14 cellular contexts compared by ENCODE assay signal in genomic region chr13:99041788-99042187, GRCh38.
DNase-seq lines count a peak whose midpoint lies in the region; ATAC-seq and TF ChIP-seq lines count a peak whose summit lies in the region.
"Had no signal": no experiment of that assay in that cellular context is flagged by ENCODE, and none has a peak within 500 bp of the region (broad histone marks: within the 10 kb centered on the region; RNA-seq: fewer than 3 reads in every experiment).

No MANE protein-coding gene starts in this region.

- H3K27me3 ChIP-seq in hepatocyte (no peaks in the 10 kb centered on the region), suprapubic skin (no peaks in the 10 kb centered on the region)
- H3K27me3 ChIP-seq: ascending aorta, MG63 had no signal

- H3K4me1 Mint-ChIP-seq in activated CD4-positive, alpha-beta T cell treated with anti-CD3 and anti-CD28 coated beads for 36 hours: peaks cover 82% of the 10 kb centered on the region
- peaks cover 37 to 72% (median 67%) of the 10 kb centered on the region in 4 donors for H3K4me1 Mint-ChIP-seq in naive thymus-derived CD8-positive, alpha-beta T cell

- no peaks in the 10 kb centered on the region for H4K20me1 ChIP-seq in hepatocyte (ENCODE audit: insufficient read depth, poor library complexity, severe bottlenecking)

- peaks cover 7% of the 10 kb centered on the region for H3K36me3 Mint-ChIP-seq in activated CD4-positive, alpha-beta T cell treated with anti-CD3 and anti-CD28 coated beads for 36 hours (ENCODE audit: low read depth)
- H3K36me3 Mint-ChIP-seq in naive thymus-derived CD8-positive, alpha-beta T cell: peaks cover 0 to 2% (median 0%) of the 10 kb centered on the region in 3 donors
- H3K36me3 Mint-ChIP-seq: natural killer cell treated with Interleukin-12 subunit alpha and Interleukin-12 subunit beta and Interleukin-15 and Interleukin-18, amount 100 ng/mL, for 72 hours had no signal

- peaks cover 7% of the 10 kb centered on the region for H3K79me2 ChIP-seq in hepatocyte

- peak overlapping the region; percentile 49 for H3K27ac Mint-ChIP-seq in activated CD4-positive, alpha-beta T cell treated with anti-CD3 and anti-CD28 coated beads for 36 hours
- H3K27ac Mint-ChIP-seq in naive thymus-derived CD8-positive, alpha-beta T cell: peak overlapping the region in 8 of 10 donors; percentile 53 to 98 (median 88)

- POLR2A ChIA-PET in activated CD4-positive, alpha-beta T cell treated with anti-CD3 and anti-CD28 coated beads for 36 hours (lab: Charles Lee): interaction anchor here (0.6 kb wide), 1 partner anchor 30 kb away, joined by 10 read pairs; no protein-coding TSS in a partner anchor
- POLR2A ChIA-PET in naive thymus-derived CD8-positive, alpha-beta T cell (lab: Charles Lee): interaction anchor here (0.6 to 11.7 kb wide), 3 partner anchors 14 to 43 kb away, joined by 3 to 194 read pairs (median 3); no protein-coding TSS in a partner anchor

- CTCF ChIA-PET in activated CD4-positive, alpha-beta T cell treated with anti-CD3 and anti-CD28 coated beads for 36 hours (lab: Charles Lee): no interaction called here

- no peaks in the 10 kb centered on the region for H3K27me3 Mint-ChIP-seq in activated CD4-positive, alpha-beta T cell treated with anti-CD3 and anti-CD28 coated beads for 36 hours
- peaks cover 0 to 17% (median 0%) of the 10 kb centered on the region in 5 donors for H3K27me3 Mint-ChIP-seq in naive thymus-derived CD8-positive, alpha-beta T cell

- DNase-seq in activated CD4-positive, alpha-beta T cell treated with anti-CD3 and anti-CD28 coated beads for 36 hours: no peak
- no peak for DNase-seq in activated CD4-positive, alpha-beta T cell treated with anti-CD3 and anti-CD28 coated beads, Interleukin-2, amount 50 U/mL, for 4 hours
- no peak for DNase-seq in naive thymus-derived CD8-positive, alpha-beta T cell
- DNase-seq in hepatocyte (ENCODE audit: low spot score) (no peak), suprapubic skin (ENCODE audit: low spot score in 2 of 2) (no peak), NCI-H2029 (lab: John Stamatoyannopoulos, UW) (no peak)
- DNase-seq: DMS79 treated with DMSO at 0.1 percent for 48 hours, left cardiac atrium, MG63, NCI-H510A had no signal

- no peaks in the 10 kb centered on the region for H3K9me3 Mint-ChIP-seq in activated CD4-positive, alpha-beta T cell treated with anti-CD3 and anti-CD28 coated beads for 36 hours (ENCODE audit: low read depth)
- H3K9me3 Mint-ChIP-seq in naive thymus-derived CD8-positive, alpha-beta T cell: no peaks in the 10 kb centered on the region
- H3K9me3 Mint-ChIP-seq: natural killer cell treated with Interleukin-12 subunit alpha and Interleukin-12 subunit beta and Interleukin-15 and Interleukin-18, amount 100 ng/mL, for 72 hours had no signal

- no peak for TF ChIP-seq POLR2A in suprapubic skin (IDR thresholded peaks at IDR 0.05)

- no peak overlapping the region for H3K4me2 ChIP-seq in hepatocyte

- intact Hi-C loops in activated CD4-positive, alpha-beta T cell treated with anti-CD3 and anti-CD28 coated beads for 36 hours (cut with DNase I, micrococcal nuclease): no loop called here

- H3K4me3 Mint-ChIP-seq in activated CD4-positive, alpha-beta T cell treated with anti-CD3 and anti-CD28 coated beads for 36 hours: no peak overlapping the region
- peak overlapping the region in 1 of 10 donors; percentile 13 for H3K4me3 Mint-ChIP-seq in naive thymus-derived CD8-positive, alpha-beta T cell
- H3K4me3 Mint-ChIP-seq: natural killer cell treated with Interleukin-12 subunit alpha and Interleukin-12 subunit beta and Interleukin-15 and Interleukin-18, amount 100 ng/mL, for 72 hours had no signal

- H2AFZ ChIP-seq in hepatocyte: no peak overlapping the region

- H3K4me1 ChIP-seq in hepatocyte (ENCODE audit: insufficient read depth) (peaks cover 13% of the 10 kb centered on the region), suprapubic skin (peaks cover 67% of the 10 kb centered on the region)
- H3K4me1 ChIP-seq: ascending aorta had no signal

- H3K27ac ChIP-seq in hepatocyte (no peak overlapping the region), suprapubic skin (no peak overlapping the region)
- H3K27ac ChIP-seq: ascending aorta had no signal

- no peaks in the 10 kb centered on the region for H3K36me3 ChIP-seq in hepatocyte (replicated peaks; ENCODE audit: insufficient read depth, low read depth)
- no peaks in the 10 kb centered on the region for H3K36me3 ChIP-seq in suprapubic skin
- H3K36me3 ChIP-seq: ascending aorta, MG63 had no signal

- ATAC-seq in activated CD4-positive, alpha-beta T cell treated with anti-CD3 and anti-CD28 coated beads for 36 hours: peak; percentile 10
- peak; percentile 46 for ATAC-seq in HG02571 (IDR thresholded peaks at IDR 0.05; ENCODE audit: unreplicated experiment)
- peak; percentile 70 for ATAC-seq in HG03378 (IDR thresholded peaks at IDR 0.05; ENCODE audit: unreplicated experiment)
- no peak for ATAC-seq in naive thymus-derived CD8-positive, alpha-beta T cell
- ATAC-seq: left cardiac atrium; natural killer cell treated with Interleukin-12 subunit alpha and Interleukin-12 subunit beta and Interleukin-15 and Interleukin-18, amount 100 ng/mL, for 72 hours had no signal

- H3K9me3 ChIP-seq in hepatocyte (ENCODE audit: low read depth) (no peaks in the 10 kb centered on the region), suprapubic skin (no peaks in the 10 kb centered on the region)
- H3K9me3 ChIP-seq: ascending aorta, MG63 had no signal

- H3K9me2 ChIP-seq in hepatocyte (replicated peaks; ENCODE audit: insufficient read depth): no peaks in the 10 kb centered on the region

- TF ChIP-seq CTCF in hepatocyte (IDR thresholded peaks at IDR 0.05; ENCODE audit: poor library complexity): no peak
- TF ChIP-seq CTCF in suprapubic skin (IDR thresholded peaks at IDR 0.05): no peak

- no peak for TF ChIP-seq EP300 in suprapubic skin (IDR thresholded peaks at IDR 0.05)

- no peak overlapping the region for H3K4me3 ChIP-seq in hepatocyte
- H3K4me3 ChIP-seq in suprapubic skin: no peak overlapping the region
- H3K4me3 ChIP-seq: ascending aorta, MG63 had no signal

- 89% methylated on average over 5 of the region's 5 CpGs for WGBS in hepatocyte (ENCODE audit: low lambda C conversion rate, missing lambda C conversion rate)
- 78% methylated on average over 5 of the region's 5 CpGs for WGBS in suprapubic skin

Comparison
In these comparisons a context has a peak if more than half of its experiments do, and no peak if none do; other contexts are left out.
1. ATAC-seq: peak in activated CD4-positive, alpha-beta T cell treated with anti-CD3 and anti-CD28 coated beads for 36 hours (single experiment), HG02571 (single experiment) and HG03378 (single experiment); none in naive thymus-derived CD8-positive, alpha-beta T cell (0 of 2).